29 cellular contexts compared by ENCODE assay signal in genomic region chr5:175820230-175820629, GRCh38. TPM values are rescaled to one million over a fixed set of nuclear protein-coding genes. Genes with fewer than 3 reads are reported as not detected.
"Had no signal": no experiment of that assay in that cellular context is flagged by ENCODE, and none has a peak within 500 bp of the region (broad histone marks: within the 10 kb centered on the region; RNA-seq: fewer than 3 reads in every experiment).

No MANE protein-coding gene starts in this region.

- FAIRE-seq: K562, TTC549 had no signal

- ATAC-seq: activated T-helper 17 cell treated with anti-CD3 and anti-CD28 coated beads, Interleukin-2, amount 50 U/mL, for 72 hours; K562; T-cell had no signal

- H3K4me3 ChIP-seq: cardiac muscle cell, K562 had no signal

- DNase-seq: activated B cell treated with CpG ODN at 0.5 μM for 24 hours; activated CD4-positive, alpha-beta memory T cell treated with anti-CD3 and anti-CD28 coated beads for 36 hours; activated CD4-positive, alpha-beta T cell treated with anti-CD3 and anti-CD28 coated beads for 1 hour; activated CD4-positive, alpha-beta T cell treated with anti-CD3 and anti-CD28 coated beads, Interleukin-2, amount 10 ng/mL, durations not matched to agents 24 days and 14 days; activated CD8-positive, alpha-beta memory T cell treated with anti-CD3 and anti-CD28 coated beads for 24 hours; activated gamma-delta T cell; activated naive CD4-positive, alpha-beta T cell treated with anti-CD3 and anti-CD28 coated beads for 36 hours; activated T-cell treated with anti-CD3 and anti-CD28 coated beads, Interleukin-2, amount 50 U/mL, for 48 hours; amygdala; brain microvascular endothelial cell; cerebellar nuclear complex; Karpas-422; MM.1S; NCI-H1105; NCI-H2081; NCI-H345; NCI-H510A; NCI-H526 treated with DMSO at 0.1 percent for 48 hours; NCI-H82; SIG-M5; T-cell; T-helper 2 cell; T1000 had no signal

- H3K36me3 ChIP-seq: brain microvascular endothelial cell, cardiac muscle cell had no signal

- H3K27ac ChIP-seq: brain microvascular endothelial cell, cardiac muscle cell had no signal

- H3K27me3 ChIP-seq: brain microvascular endothelial cell, cardiac muscle cell had no signal

RNA-seq across cellular contexts. Expression of gene CPLX2, which starts 51.1 kb away (rescaled TPM):
- total RNA-seq: activated B cell treated with CpG ODN at 0.5 μM for 24 hours; activated CD4-positive, alpha-beta memory T cell treated with anti-CD3 and anti-CD28 coated beads for 36 hours; activated CD4-positive, alpha-beta T cell treated with anti-CD3 and anti-CD28 coated beads, Interleukin-2, amount 10 ng/mL, durations not matched to agents 24 days and 14 days; activated naive CD4-positive, alpha-beta T cell treated with anti-CD3 and anti-CD28 coated beads for 36 hours; activated T-helper 17 cell treated with anti-CD3 and anti-CD28 coated beads, Interleukin-2, amount 50 U/mL, for 72 hours; cardiac muscle cell; K562; OCI-LY7; RPMI7951; T-cell had no signal
- polyA plus RNA-seq: K562 had no signal
